Comparison of ENCODE assay signal across 24 cellular contexts in the genomic region with DNA sequence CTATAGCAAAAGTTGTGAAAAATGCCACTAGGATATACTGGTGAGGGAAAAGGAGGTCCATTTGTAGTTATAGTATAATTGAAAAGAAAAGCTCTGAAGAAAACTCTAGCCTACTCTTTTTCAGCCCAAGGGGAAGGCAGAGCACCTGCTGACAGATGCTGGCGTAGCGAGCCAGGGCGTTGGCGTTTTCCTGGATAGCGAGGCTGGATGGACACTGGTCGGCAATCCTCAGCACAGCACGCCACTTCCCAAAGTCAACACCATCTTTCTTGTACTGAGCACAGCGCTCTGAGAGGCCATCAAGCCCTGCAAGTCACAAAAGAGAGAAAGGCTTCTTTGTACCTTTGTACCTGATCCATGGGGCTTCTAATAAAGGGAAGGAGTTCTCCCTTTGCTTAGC. TPM values are rescaled to one million over a fixed set of nuclear protein-coding genes. Genes with fewer than 3 reads are reported as not detected.
"Had no signal": no experiment of that assay in that cellular context is flagged by ENCODE, and none has a peak within 500 bp of the region (broad histone marks: within the 10 kb centered on the region; RNA-seq: fewer than 3 reads in every experiment).

No MANE protein-coding gene starts in this region.

- H3K4me3 Mint-ChIP-seq: activated CD8-positive, alpha-beta T cell treated with anti-CD3 and anti-CD28 coated beads, Interleukin-2, amount 10 ng/mL, durations not matched to agents 7 days and 5 days; activated naive CD4-positive, alpha-beta T cell treated with anti-CD3 and anti-CD28 coated beads, Interleukin-2, amount 50 U/mL, for 24 hours; activated T-helper 1 cell treated with anti-CD3 and anti-CD28 coated beads, Interleukin-12 subunit alpha, Interleukin-12 subunit beta, Interleukin-2, Interleukin-4 antibody, amounts not matched to agents 30 ng/mL and 10 ng/mL and 1 ng/mL, durations not matched to agents 14 hours and 24 hours and 36 hours; nephron had no signal

- H3K9me3 Mint-ChIP-seq: nephron had no signal

- DNase-seq: activated CD4-positive, alpha-beta T cell treated with anti-CD3 and anti-CD28 coated beads for 1 hour; activated CD4-positive, alpha-beta T cell treated with anti-CD3 and anti-CD28 coated beads, Interleukin-2, amount 50 U/mL, for 1 hour; activated CD8-positive, alpha-beta T cell treated with anti-CD3 and anti-CD28 coated beads, Interleukin-2, amount 10 ng/mL, durations not matched to agents 7 days and 5 days; activated gamma-delta T cell; brain microvascular endothelial cell; dorsolateral prefrontal cortex; glutamatergic neuron; hippocampal formation; left ventricle myocardium superior; ovary; psoas muscle; stimulated activated CD4-positive, alpha-beta T cell treated with anti-CD3 and anti-CD28 coated beads, Interleukin-4, amount 100 ng/mL, for 24 hours; stimulated activated naive CD8-positive, alpha-beta T cell treated with anti-CD3 and anti-CD28 coated beads, Interleukin-15, Interleukin-2, amounts not matched to agents 100 U/mL and 50 U/mL, for 24 hours had no signal

- ATAC-seq: activated CD8-positive, alpha-beta T cell treated with anti-CD3 and anti-CD28 coated beads, Interleukin-2, amount 10 ng/mL, durations not matched to agents 7 days and 5 days; left ventricle myocardium superior; psoas muscle; stimulated activated naive CD8-positive, alpha-beta T cell treated with anti-CD3 and anti-CD28 coated beads, Interleukin-15, Interleukin-2, amounts not matched to agents 100 U/mL and 50 U/mL, for 24 hours had no signal

- H3K9me3 ChIP-seq: ascending aorta, esophagus muscularis mucosa, neutrophil, ovary, psoas muscle, right atrium auricular region, upper lobe of left lung had no signal

- H3K27ac ChIP-seq: ascending aorta, brain microvascular endothelial cell, dorsolateral prefrontal cortex, esophagus muscularis mucosa, neutrophil, ovary, psoas muscle, right atrium auricular region, upper lobe of left lung, WERI-Rb-1 had no signal

- H3K27me3 ChIP-seq: ascending aorta, brain microvascular endothelial cell, dorsolateral prefrontal cortex, esophagus muscularis mucosa, neutrophil, ovary, right atrium auricular region, upper lobe of left lung had no signal

- H3K4me3 ChIP-seq: ascending aorta, dorsolateral prefrontal cortex, esophagus muscularis mucosa, ovary, psoas muscle, right atrium auricular region, upper lobe of left lung had no signal

- H3K27ac Mint-ChIP-seq: activated CD8-positive, alpha-beta T cell treated with anti-CD3 and anti-CD28 coated beads, Interleukin-2, amount 10 ng/mL, durations not matched to agents 7 days and 5 days; activated naive CD4-positive, alpha-beta T cell treated with anti-CD3 and anti-CD28 coated beads, Interleukin-2, amount 50 U/mL, for 24 hours; activated T-helper 1 cell treated with anti-CD3 and anti-CD28 coated beads, Interleukin-12 subunit alpha, Interleukin-12 subunit beta, Interleukin-2, Interleukin-4 antibody, amounts not matched to agents 30 ng/mL and 10 ng/mL and 1 ng/mL, durations not matched to agents 14 hours and 24 hours and 36 hours had no signal

- H3K4me1 Mint-ChIP-seq: activated naive CD4-positive, alpha-beta T cell treated with anti-CD3 and anti-CD28 coated beads, Interleukin-2, amount 50 U/mL, for 24 hours; nephron had no signal

- H3K36me3 ChIP-seq: ascending aorta, brain microvascular endothelial cell, esophagus muscularis mucosa, neutrophil, ovary, right atrium auricular region, upper lobe of left lung, WERI-Rb-1 had no signal

- H3K4me1 ChIP-seq: ascending aorta, esophagus muscularis mucosa, psoas muscle, right atrium auricular region, upper lobe of left lung had no signal

RNA-seq across cellular contexts. Expression of a gene that starts 8.2 kb away (rescaled TPM):
- total RNA-seq: activated CD8-positive, alpha-beta T cell treated with anti-CD3 and anti-CD28 coated beads, Interleukin-2, amount 10 ng/mL, durations not matched to agents 7 days and 5 days; activated T-helper 1 cell treated with anti-CD3 and anti-CD28 coated beads, Interleukin-12 subunit alpha, Interleukin-12 subunit beta, Interleukin-2, Interleukin-4 antibody, amounts not matched to agents 30 ng/mL and 10 ng/mL and 1 ng/mL, durations not matched to agents 14 hours and 24 hours and 36 hours; frontal cortex; subcutaneous adipose tissue had no signal

RNA-seq across cellular contexts. Expression of a gene that starts 42.5 kb away (rescaled TPM):
- total RNA-seq: activated CD8-positive, alpha-beta T cell treated with anti-CD3 and anti-CD28 coated beads, Interleukin-2, amount 10 ng/mL, durations not matched to agents 7 days and 5 days; esophagus muscularis mucosa; left ventricle myocardium superior; subcutaneous adipose tissue had no signal
